1 cellular context compared by ENCODE assay signal in genomic region chr2:45650851-45651414, GRCh38.
TF ChIP-seq lines count a peak whose summit lies in the region.

No MANE protein-coding gene starts in this region.

TF ChIP-seq in GM12878, 131 proteins besides CTCF, POLR2A, EP300 and RAD21 (continued from another document and continues in another):
- TF ChIP-seq, protein P1, sequence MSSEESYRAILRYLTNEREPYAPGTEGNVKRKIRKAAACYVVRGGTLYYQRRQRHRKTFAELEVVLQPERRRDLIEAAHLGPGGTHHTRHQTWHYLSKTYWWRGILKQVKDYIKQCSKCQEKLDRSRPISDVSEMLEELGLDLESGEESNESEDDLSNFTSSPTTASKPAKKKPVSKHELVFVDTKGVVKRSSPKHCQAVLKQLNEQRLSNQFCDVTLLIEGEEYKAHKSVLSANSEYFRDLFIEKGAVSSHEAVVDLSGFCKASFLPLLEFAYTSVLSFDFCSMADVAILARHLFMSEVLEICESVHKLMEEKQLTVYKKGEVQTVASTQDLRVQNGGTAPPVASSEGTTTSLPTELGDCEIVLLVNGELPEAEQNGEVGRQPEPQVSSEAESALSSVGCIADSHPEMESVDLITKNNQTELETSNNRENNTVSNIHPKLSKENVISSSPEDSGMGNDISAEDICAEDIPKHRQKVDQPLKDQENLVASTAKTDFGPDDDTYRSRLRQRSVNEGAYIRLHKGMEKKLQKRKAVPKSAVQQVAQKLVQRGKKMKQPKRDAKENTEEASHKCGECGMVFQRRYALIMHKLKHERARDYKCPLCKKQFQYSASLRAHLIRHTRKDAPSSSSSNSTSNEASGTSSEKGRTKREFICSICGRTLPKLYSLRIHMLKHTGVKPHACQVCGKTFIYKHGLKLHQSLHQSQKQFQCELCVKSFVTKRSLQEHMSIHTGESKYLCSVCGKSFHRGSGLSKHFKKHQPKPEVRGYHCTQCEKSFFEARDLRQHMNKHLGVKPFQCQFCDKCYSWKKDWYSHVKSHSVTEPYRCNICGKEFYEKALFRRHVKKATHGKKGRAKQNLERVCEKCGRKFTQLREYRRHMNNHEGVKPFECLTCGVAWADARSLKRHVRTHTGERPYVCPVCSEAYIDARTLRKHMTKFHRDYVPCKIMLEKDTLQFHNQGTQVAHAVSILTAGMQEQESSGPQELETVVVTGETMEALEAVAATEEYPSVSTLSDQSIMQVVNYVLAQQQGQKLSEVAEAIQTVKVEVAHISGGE (CRISPR knock-in tag; IDR thresholded peaks at IDR 0.05), result no peak
- TF ChIP-seq MTA3 (IDR thresholded peaks at IDR 0.05; ENCODE audit: borderline replicate concordance, low read length) (no peak), SIN3A (IDR thresholded peaks at IDR 0.05; ENCODE audit: low read depth, low read length) (peak; percentile 78), IKZF1 (conservative IDR thresholded peaks at IDR 0.05) (peak; percentile 94), CBX3 (IDR thresholded peaks at IDR 0.05; ENCODE audit: borderline replicate concordance, low read depth) (no peak), BHLHE40 (IDR thresholded peaks at IDR 0.05; ENCODE audit: borderline replicate concordance in 1 of 2, low read depth in 2 of 2, low read length in 1 of 2) (peak; percentile 89 to 91), HDGF (IDR thresholded peaks at IDR 0.05) (peak; percentile 70; the same call in 1 of the 2 replicates), NFIC (IDR thresholded peaks at IDR 0.05; ENCODE audit: low read depth, low read length) (no peak), ZNF274 (IDR thresholded peaks at IDR 0.05; ENCODE audit: insufficient read depth, insufficient read length) (no peak), CHD2 (IDR thresholded peaks at IDR 0.05; ENCODE audit: borderline replicate concordance, low read depth, low read length) (peak; percentile 31; the same call in 1 of the 2 replicates), PML (IDR thresholded peaks at IDR 0.05; ENCODE audit: low read length) (0 out of 2 replicates have a peak, but pooled peaks have one; percentile 26), JUNB (IDR thresholded peaks at IDR 0.05) (no peak), TCF12 (IDR thresholded peaks at IDR 0.05; ENCODE audit: low read depth, low read length) (peak; percentile 70; the same call in 1 of the 2 replicates), RELA (IDR thresholded peaks at IDR 0.05; ENCODE audit: borderline replicate concordance, partially characterized antibody) (no peak), ASH2L (IDR thresholded peaks at IDR 0.05; ENCODE audit: borderline replicate concordance, low read depth) (0 out of 2 replicates have a peak, but pooled peaks have one; percentile 50), BRCA1 (IDR thresholded peaks at IDR 0.05; ENCODE audit: low read depth, low read length) (no peak), ETV6 (conservative IDR thresholded peaks at IDR 0.05 in 1 of 2, IDR thresholded peaks at IDR 0.05 in 1 of 2; ENCODE audit: borderline replicate concordance in 1 of 2, low read depth in 1 of 2) (peak in 1 of 2 experiments; percentile 95; a peak in 2 of 4 replicates), IKZF2 (IDR thresholded peaks at IDR 0.05) (peak; percentile 80 to 88), NRF1 (conservative IDR thresholded peaks at IDR 0.05; ENCODE audit: low read depth, low read length) (peak; percentile 23; the same call in 1 of the 2 replicates), SP1 (IDR thresholded peaks at IDR 0.05; ENCODE audit: low read depth, low read length) (peak; percentile 17), MYC (IDR thresholded peaks at IDR 0.05; ENCODE audit: insufficient read depth, insufficient read length, insufficient replicate concordance, low read length, severe bottlenecking) (no peak), ATF7 (IDR thresholded peaks at IDR 0.05; ENCODE audit: low read depth) (peak; percentile 93), STAT1 (conservative IDR thresholded peaks at IDR 0.05) (no peak), YY1 (IDR thresholded peaks at IDR 0.05; ENCODE audit: low read depth, low read length) (peak; percentile 73), MAX (IDR thresholded peaks at IDR 0.05; ENCODE audit: low read depth, low read length) (peak; percentile 58), PAX8 (IDR thresholded peaks at IDR 0.05) (no peak), PRDM15 (CRISPR knock-in tag; IDR thresholded peaks at IDR 0.05) (no peak), ZBTB40 (IDR thresholded peaks at IDR 0.05; ENCODE audit: borderline replicate concordance) (no peak), IRF4 (IDR thresholded peaks at IDR 0.05; ENCODE audit: low read depth, low read length) (peak; percentile 54; the same call in 1 of the 2 replicates), ZNF622 (IDR thresholded peaks at IDR 0.05) (no peak), SMARCA5 (IDR thresholded peaks at IDR 0.05) (peak; percentile 96), E2F4 (IDR thresholded peaks at IDR 0.05; ENCODE audit: low read depth, low read length) (no peak), POLR2AphosphoS2 (IDR thresholded peaks at IDR 0.05; ENCODE audit: low read depth, low read length) (no peak), MLLT1 (IDR thresholded peaks at IDR 0.05) (no peak; the same call in 1 of the 2 replicates), POLR2AphosphoS5 (IDR thresholded peaks at IDR 0.05; ENCODE audit: low read length) (peak; percentile 70; the same call in 1 of the 2 replicates), BCL3 (IDR thresholded peaks at IDR 0.05; ENCODE audit: borderline replicate concordance, insufficient read depth, low read depth, low read length, poor library complexity, severe bottlenecking) (peak; percentile 55), RUNX3 (IDR thresholded peaks at IDR 0.05; ENCODE audit: low read length) (peak; percentile 64), EED (IDR thresholded peaks at IDR 0.05; ENCODE audit: low read depth) (peak; percentile 76; the same call in 1 of the 2 replicates), SIX5 (IDR thresholded peaks at IDR 0.05; ENCODE audit: low read depth, low read length, severe bottlenecking) (no peak)
- TF ChIP-seq, protein P2, sequence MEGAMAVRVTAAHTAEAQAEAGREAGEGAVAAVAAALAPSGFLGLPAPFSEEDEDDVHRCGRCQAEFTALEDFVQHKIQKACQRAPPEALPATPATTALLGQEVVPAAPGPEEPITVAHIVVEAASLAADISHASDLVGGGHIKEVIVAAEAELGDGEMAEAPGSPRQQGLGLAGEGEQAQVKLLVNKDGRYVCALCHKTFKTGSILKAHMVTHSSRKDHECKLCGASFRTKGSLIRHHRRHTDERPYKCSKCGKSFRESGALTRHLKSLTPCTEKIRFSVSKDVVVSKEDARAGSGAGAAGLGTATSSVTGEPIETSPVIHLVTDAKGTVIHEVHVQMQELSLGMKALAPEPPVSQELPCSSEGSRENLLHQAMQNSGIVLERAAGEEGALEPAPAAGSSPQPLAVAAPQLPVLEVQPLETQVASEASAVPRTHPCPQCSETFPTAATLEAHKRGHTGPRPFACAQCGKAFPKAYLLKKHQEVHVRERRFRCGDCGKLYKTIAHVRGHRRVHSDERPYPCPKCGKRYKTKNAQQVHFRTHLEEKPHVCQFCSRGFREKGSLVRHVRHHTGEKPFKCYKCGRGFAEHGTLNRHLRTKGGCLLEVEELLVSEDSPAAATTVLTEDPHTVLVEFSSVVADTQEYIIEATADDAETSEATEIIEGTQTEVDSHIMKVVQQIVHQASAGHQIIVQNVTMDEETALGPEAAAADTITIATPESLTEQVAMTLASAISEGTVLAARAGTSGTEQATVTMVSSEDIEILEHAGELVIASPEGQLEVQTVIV (IDR thresholded peaks at IDR 0.05; ENCODE audit: borderline replicate concordance, partially characterized antibody), result peak; percentile 61
- TF ChIP-seq, protein P3, sequence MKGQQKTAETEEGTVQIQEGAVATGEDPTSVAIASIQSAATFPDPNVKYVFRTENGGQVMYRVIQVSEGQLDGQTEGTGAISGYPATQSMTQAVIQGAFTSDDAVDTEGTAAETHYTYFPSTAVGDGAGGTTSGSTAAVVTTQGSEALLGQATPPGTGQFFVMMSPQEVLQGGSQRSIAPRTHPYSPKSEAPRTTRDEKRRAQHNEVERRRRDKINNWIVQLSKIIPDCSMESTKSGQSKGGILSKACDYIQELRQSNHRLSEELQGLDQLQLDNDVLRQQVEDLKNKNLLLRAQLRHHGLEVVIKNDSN (IDR thresholded peaks at IDR 0.05; ENCODE audit: borderline replicate concordance, extremely low read length, insufficient read depth, low read depth, low read length), result no peak
